1 cellular context compared by ENCODE assay signal in the genomic region with DNA sequence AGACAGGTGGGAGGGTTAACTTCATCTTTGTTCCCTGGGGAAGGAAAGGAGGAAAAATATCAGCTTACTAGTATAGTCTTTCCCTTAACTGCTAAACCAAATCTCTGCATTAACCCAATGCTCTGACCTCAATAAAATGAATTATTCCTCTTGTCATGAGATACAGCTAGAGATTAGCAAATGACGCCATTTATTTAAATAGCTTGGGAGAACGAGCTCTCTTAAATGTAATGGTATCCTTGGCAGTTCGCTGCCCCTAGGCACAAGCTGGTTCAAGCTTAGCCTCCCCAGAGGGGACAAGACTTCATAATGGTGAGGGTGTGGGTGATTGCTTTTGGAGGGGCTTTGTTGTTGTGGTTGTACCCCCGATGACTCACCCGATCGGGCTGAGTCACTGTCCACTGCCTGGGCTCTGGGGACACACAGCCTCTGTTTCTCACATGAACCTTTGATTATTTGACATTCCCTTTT.
TF ChIP-seq lines count a peak whose summit lies in the region.

No MANE protein-coding gene starts in this region.

TF ChIP-seq in K562, 482 proteins besides CTCF, POLR2A, EP300 and RAD21 (continued from another document):
- TF ChIP-seq MYC (IDR thresholded peaks at IDR 0.05; ENCODE audit: low read depth, low read length) (no peak), MYC (CRISPR knock-in tag; IDR thresholded peaks at IDR 0.05; ENCODE audit: borderline replicate concordance, low read depth) (no peak), CHCHD3 (CRISPR knock-in tag; IDR thresholded peaks at IDR 0.05) (no peak), SLC30A9 (CRISPR knock-in tag; IDR thresholded peaks at IDR 0.05) (no peak), HDAC2 (IDR thresholded peaks at IDR 0.05) (no peak), DPF2 (IDR thresholded peaks at IDR 0.05) (peak; percentile 60; the same call in 1 of the 2 replicates), ESRRA (IDR thresholded peaks at IDR 0.05; ENCODE audit: borderline replicate concordance, low read depth) (no peak), ZNF696 (CRISPR knock-in tag; conservative IDR thresholded peaks at IDR 0.05) (no peak), TAF7 (tag; IDR thresholded peaks at IDR 0.05) (no peak), NEUROD1 (IDR thresholded peaks at IDR 0.05; ENCODE audit: borderline replicate concordance, low read depth, low read length, partially characterized antibody) (no peak), MECOM (CRISPR knock-in tag; IDR thresholded peaks at IDR 0.05) (no peak), TCF7 (IDR thresholded peaks at IDR 0.05; ENCODE audit: borderline replicate concordance) (no peak), MEF2D (tag; conservative IDR thresholded peaks at IDR 0.05; ENCODE audit: low read depth) (no peak), NBN (IDR thresholded peaks at IDR 0.05; ENCODE audit: low read depth) (no peak), PREB (CRISPR knock-in tag; IDR thresholded peaks at IDR 0.05) (no peak), ZNF79 (CRISPR knock-in tag; IDR thresholded peaks at IDR 0.05; ENCODE audit: low read depth) (no peak), JUND (IDR thresholded peaks at IDR 0.05; ENCODE audit: borderline replicate concordance, low read depth, low read length) (peak; percentile 73), JUND (tag; IDR thresholded peaks at IDR 0.05; ENCODE audit: borderline replicate concordance, low read depth, low read length) (peak; percentile 65; the same call in 2 of the 3 replicates), ZNF408 (CRISPR knock-in tag; IDR thresholded peaks at IDR 0.05; ENCODE audit: low read depth) (no peak), ZNF324 (CRISPR knock-in tag; IDR thresholded peaks at IDR 0.05) (no peak)
- TF ChIP-seq, protein P1, sequence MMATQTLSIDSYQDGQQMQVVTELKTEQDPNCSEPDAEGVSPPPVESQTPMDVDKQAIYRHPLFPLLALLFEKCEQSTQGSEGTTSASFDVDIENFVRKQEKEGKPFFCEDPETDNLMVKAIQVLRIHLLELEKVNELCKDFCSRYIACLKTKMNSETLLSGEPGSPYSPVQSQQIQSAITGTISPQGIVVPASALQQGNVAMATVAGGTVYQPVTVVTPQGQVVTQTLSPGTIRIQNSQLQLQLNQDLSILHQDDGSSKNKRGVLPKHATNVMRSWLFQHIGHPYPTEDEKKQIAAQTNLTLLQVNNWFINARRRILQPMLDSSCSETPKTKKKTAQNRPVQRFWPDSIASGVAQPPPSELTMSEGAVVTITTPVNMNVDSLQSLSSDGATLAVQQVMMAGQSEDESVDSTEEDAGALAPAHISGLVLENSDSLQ (IDR thresholded peaks at IDR 0.05): no peak
- TF ChIP-seq, protein P2, sequence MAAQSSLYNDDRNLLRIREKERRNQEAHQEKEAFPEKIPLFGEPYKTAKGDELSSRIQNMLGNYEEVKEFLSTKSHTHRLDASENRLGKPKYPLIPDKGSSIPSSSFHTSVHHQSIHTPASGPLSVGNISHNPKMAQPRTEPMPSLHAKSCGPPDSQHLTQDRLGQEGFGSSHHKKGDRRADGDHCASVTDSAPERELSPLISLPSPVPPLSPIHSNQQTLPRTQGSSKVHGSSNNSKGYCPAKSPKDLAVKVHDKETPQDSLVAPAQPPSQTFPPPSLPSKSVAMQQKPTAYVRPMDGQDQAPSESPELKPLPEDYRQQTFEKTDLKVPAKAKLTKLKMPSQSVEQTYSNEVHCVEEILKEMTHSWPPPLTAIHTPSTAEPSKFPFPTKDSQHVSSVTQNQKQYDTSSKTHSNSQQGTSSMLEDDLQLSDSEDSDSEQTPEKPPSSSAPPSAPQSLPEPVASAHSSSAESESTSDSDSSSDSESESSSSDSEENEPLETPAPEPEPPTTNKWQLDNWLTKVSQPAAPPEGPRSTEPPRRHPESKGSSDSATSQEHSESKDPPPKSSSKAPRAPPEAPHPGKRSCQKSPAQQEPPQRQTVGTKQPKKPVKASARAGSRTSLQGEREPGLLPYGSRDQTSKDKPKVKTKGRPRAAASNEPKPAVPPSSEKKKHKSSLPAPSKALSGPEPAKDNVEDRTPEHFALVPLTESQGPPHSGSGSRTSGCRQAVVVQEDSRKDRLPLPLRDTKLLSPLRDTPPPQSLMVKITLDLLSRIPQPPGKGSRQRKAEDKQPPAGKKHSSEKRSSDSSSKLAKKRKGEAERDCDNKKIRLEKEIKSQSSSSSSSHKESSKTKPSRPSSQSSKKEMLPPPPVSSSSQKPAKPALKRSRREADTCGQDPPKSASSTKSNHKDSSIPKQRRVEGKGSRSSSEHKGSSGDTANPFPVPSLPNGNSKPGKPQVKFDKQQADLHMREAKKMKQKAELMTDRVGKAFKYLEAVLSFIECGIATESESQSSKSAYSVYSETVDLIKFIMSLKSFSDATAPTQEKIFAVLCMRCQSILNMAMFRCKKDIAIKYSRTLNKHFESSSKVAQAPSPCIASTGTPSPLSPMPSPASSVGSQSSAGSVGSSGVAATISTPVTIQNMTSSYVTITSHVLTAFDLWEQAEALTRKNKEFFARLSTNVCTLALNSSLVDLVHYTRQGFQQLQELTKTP (IDR thresholded peaks at IDR 0.05; ENCODE audit: low read depth in 1 of 2, partially characterized antibody in 2 of 2): no peak
- TF ChIP-seq, protein P3, sequence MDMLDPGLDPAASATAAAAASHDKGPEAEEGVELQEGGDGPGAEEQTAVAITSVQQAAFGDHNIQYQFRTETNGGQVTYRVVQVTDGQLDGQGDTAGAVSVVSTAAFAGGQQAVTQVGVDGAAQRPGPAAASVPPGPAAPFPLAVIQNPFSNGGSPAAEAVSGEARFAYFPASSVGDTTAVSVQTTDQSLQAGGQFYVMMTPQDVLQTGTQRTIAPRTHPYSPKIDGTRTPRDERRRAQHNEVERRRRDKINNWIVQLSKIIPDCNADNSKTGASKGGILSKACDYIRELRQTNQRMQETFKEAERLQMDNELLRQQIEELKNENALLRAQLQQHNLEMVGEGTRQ (CRISPR knock-in tag; IDR thresholded peaks at IDR 0.05): no peak
- TF ChIP-seq, protein P4, sequence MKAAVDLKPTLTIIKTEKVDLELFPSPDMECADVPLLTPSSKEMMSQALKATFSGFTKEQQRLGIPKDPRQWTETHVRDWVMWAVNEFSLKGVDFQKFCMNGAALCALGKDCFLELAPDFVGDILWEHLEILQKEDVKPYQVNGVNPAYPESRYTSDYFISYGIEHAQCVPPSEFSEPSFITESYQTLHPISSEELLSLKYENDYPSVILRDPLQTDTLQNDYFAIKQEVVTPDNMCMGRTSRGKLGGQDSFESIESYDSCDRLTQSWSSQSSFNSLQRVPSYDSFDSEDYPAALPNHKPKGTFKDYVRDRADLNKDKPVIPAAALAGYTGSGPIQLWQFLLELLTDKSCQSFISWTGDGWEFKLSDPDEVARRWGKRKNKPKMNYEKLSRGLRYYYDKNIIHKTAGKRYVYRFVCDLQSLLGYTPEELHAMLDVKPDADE (conservative IDR thresholded peaks at IDR 0.05; ENCODE audit: control insufficient read depth, low read depth, low read length): no peak
